8 cellular contexts compared by ENCODE assay signal in the genomic region with DNA sequence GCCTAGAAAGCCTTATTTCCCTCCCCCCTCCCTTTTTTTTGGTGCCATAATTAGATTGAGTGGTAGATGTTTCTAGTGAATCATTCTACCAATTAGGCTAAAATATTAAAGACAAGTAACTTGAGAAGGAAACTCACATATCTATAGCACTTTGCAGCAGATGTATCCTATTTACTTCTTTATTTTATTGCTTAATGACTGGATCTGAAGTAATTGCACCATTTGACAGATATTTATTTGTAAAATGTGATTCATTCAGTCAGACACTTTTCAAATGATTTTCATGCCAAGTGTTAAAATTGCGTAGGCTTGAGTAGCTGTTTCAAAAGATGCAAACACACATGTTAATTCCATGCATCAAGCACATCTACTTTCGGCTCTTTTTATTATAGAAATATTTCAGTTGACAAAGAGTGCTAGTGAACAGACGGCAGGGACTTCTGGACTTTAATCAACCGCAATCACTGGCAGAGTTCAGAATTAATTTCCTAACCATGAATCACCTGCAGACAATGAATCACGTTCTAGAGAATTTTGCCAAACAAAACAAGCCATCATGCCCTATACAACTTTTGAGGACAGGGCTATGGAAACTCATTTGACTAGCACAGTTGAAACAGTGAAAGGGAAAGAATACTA.
DNase-seq lines count a peak whose midpoint lies in the region; ATAC-seq, FAIRE-seq and TF ChIP-seq lines count a peak whose summit lies in the region.

No MANE protein-coding gene starts in this region.

- H3K36me3 ChIP-seq in bronchial epithelial cell (ENCODE audit: control insufficient read depth, insufficient read depth, low read length) (no peaks in the 10 kb centered on the region), left lung (no peaks in the 10 kb centered on the region), upper lobe of left lung (no peaks in the 10 kb centered on the region)

- H3K27ac ChIP-seq in left lung: no peak overlapping the region
- no peak overlapping the region for H3K27ac ChIP-seq in upper lobe of left lung

- WGBS in upper lobe of left lung, 2 donors: 64 to 66% methylated on average over 5 of the region's 5 CpGs

- no peak for TF ChIP-seq EP300 in upper lobe of left lung (IDR thresholded peaks at IDR 0.05)

- H3K9me3 ChIP-seq in left lung (no peaks in the 10 kb centered on the region), upper lobe of left lung (no peaks in the 10 kb centered on the region)

- intact Hi-C loops in left lung (cut with DNase I): no loop called here

- no peak for FAIRE-seq in bronchial epithelial cell (lab: Jason Lieb, UNC)

- H3K27me3 ChIP-seq in bronchial epithelial cell (ENCODE audit: control insufficient read depth, insufficient read depth, low read length): no peaks in the 10 kb centered on the region
- no peaks in the 10 kb centered on the region for H3K27me3 ChIP-seq in left lung
- H3K27me3 ChIP-seq in upper lobe of left lung: no peaks in the 10 kb centered on the region

- TF ChIP-seq CTCF in bronchial epithelial cell (IDR thresholded peaks at IDR 0.05; ENCODE audit: insufficient read depth, low read length, severe bottlenecking): no peak
- no peak for TF ChIP-seq CTCF in left lung (IDR thresholded peaks at IDR 0.05)
- TF ChIP-seq CTCF in upper lobe of left lung (IDR thresholded peaks at IDR 0.05): no peak

- no peak overlapping the region for H3K4me3 ChIP-seq in bronchial epithelial cell (ENCODE audit: low read depth, low read length)
- no peak overlapping the region for H3K4me3 ChIP-seq in left lung
- H3K4me3 ChIP-seq in upper lobe of left lung: no peak overlapping the region

- H3K4me1 ChIP-seq in left lung: no peaks in the 10 kb centered on the region
- H3K4me1 ChIP-seq in upper lobe of left lung: no peaks in the 10 kb centered on the region

- DNase-seq in COLO829 (ENCODE audit: low spot score): peak; percentile 19
- peak; percentile 97 for DNase-seq in NCI-H1105 treated with DMSO at 0.1 percent for 48 hours (lab: John Stamatoyannopoulos, UW)
- peak; percentile 97 for DNase-seq in bronchial epithelial cell (ENCODE audit: low read depth)
- no peak for DNase-seq in left lung
- DNase-seq in activated gamma-delta T cell treated with Interleukin-2 at 50 U/mL for 16 hours: no peak
- no peak for DNase-seq in upper lobe of left lung
- DNase-seq in cerebellar cortex (ENCODE audit: low spot score): no peak
- no peak for DNase-seq in NOMO-1 treated with DMSO at 0.1 percent for 48 hours (lab: John Stamatoyannopoulos, UW; ENCODE audit: unreplicated experiment)

- no peak for TF ChIP-seq POLR2A in upper lobe of left lung (IDR thresholded peaks at IDR 0.05)

- ATAC-seq in left lung (peak; percentile 33), upper lobe of left lung (ENCODE audit: low FRiP score in 2 of 2) (no peak)

Comparison
In these comparisons a context has a peak if more than half of its experiments do, and no peak if none do; other contexts are left out.
1. DNase-seq: peak in COLO829 (single experiment), NCI-H1105 treated with DMSO at 0.1 percent for 48 hours (single experiment) and bronchial epithelial cell (single experiment); none in left lung (0 of 2), activated gamma-delta T cell treated with Interleukin-2 at 50 U/mL for 16 hours (single experiment), upper lobe of left lung (0 of 2), cerebellar cortex (single experiment) and NOMO-1 treated with DMSO at 0.1 percent for 48 hours (single experiment).